8 cellular contexts compared by ENCODE assay signal in genomic region chr16:75148311-75149195, GRCh38. TPM values are rescaled to one million over a fixed set of nuclear protein-coding genes. Genes with fewer than 3 reads are reported as not detected.
DNase-seq lines count a peak whose midpoint lies in the region; ATAC-seq, FAIRE-seq and TF ChIP-seq lines count a peak whose summit lies in the region.

TSS of gene ZFP1 (plus strand) at chr16:75148524. CDS start at chr16:75152952, 4,428 bp downstream.

- DNase-seq in GM12892 (ENCODE audit: insufficient read length), result peak; percentile 74
- DNase-seq in NCI-H1436 (lab: John Stamatoyannopoulos, UW), result peak; percentile 90
- DNase-seq in SW480 (ENCODE audit: low spot score), result peak; percentile 85
- peak; percentile 84 for DNase-seq in activated naive CD8-positive, alpha-beta T cell treated with anti-CD3 and anti-CD28 coated beads, Interleukin-2, amount 50 U/mL, for 16 hours (ENCODE audit: low read depth, low spot score)
- peak; percentile 95 to 97 for DNase-seq in cardiac muscle cell (ENCODE audit: low read depth in 1 of 2, low spot score in 1 of 2)
- DNase-seq in tibial nerve (ENCODE audit: low spot score in 2 of 2), result peak; percentile 93 to 95

- H3K79me2 ChIP-seq in parathyroid adenoma, result no peaks in the 10 kb centered on the region

- peak within 1 kb of the TSS; percentile 99 for H2AFZ ChIP-seq in parathyroid adenoma

- H3K27me3 ChIP-seq in cardiac muscle cell (no peaks in the 10 kb centered on the region), parathyroid adenoma (ENCODE audit: control insufficient read depth, insufficient read depth, low read length) (no peaks in the 10 kb centered on the region), tibial nerve (no peaks in the 10 kb centered on the region)

- peak within 1 kb of the TSS; percentile 93 for H3K9ac ChIP-seq in parathyroid adenoma

- ATAC-seq in HG02840 (IDR thresholded peaks at IDR 0.05; ENCODE audit: low FRiP score, unreplicated experiment), result peak; percentile 80

- peak within 1 kb of the TSS; percentile 70 for H3K4me2 ChIP-seq in parathyroid adenoma (ENCODE audit: low read length)

- TF ChIP-seq POLR2A in GM12892 (IDR thresholded peaks at IDR 0.05; ENCODE audit: low read depth, low read length) (peak; percentile 62; the same call in 1 of the 2 replicates), tibial nerve (IDR thresholded peaks at IDR 0.05) (peak in 1 of 2 donors; percentile 60)

- H3K4me1 ChIP-seq in cardiac muscle cell (ENCODE audit: low read depth) (no peaks in the 10 kb centered on the region), parathyroid adenoma (no peaks in the 10 kb centered on the region), tibial nerve (peaks cover 0 to 11% (median 3%) of the 10 kb centered on the region in 4 donors)

- H3K4me3 ChIP-seq in cardiac muscle cell (peak within 1 kb of the TSS; percentile 90), parathyroid adenoma (ENCODE audit: low read depth, low read length) (peak within 1 kb of the TSS; percentile 96), tibial nerve (peak within 1 kb of the TSS; percentile 80 to 100 (median 100))

- H3K36me3 ChIP-seq in cardiac muscle cell (no peaks in the 10 kb centered on the region), parathyroid adenoma (ENCODE audit: control insufficient read depth, insufficient read depth, low read length) (no peaks in the 10 kb centered on the region), tibial nerve (peaks cover 0 to 27% (median 0%) of the 10 kb centered on the region in 3 donors)

- H3K9me3 ChIP-seq in cardiac muscle cell (ENCODE audit: low read depth), result no peaks in the 10 kb centered on the region
- H3K9me3 ChIP-seq in parathyroid adenoma (ENCODE audit: control insufficient read depth, low read length), result no peaks in the 10 kb centered on the region
- H3K9me3 ChIP-seq in tibial nerve, result peaks cover 0 to 44% (median 4%) of the 10 kb centered on the region in 4 donors

- peak; percentile 72 to 93 for TF ChIP-seq EP300 in tibial nerve (IDR thresholded peaks at IDR 0.05)

- TF ChIP-seq CTCF in cardiac muscle cell (IDR thresholded peaks at IDR 0.05; ENCODE audit: low read depth, low read length) (no peak), parathyroid adenoma (IDR thresholded peaks at IDR 0.05) (no peak), tibial nerve (IDR thresholded peaks at IDR 0.05) (peak in 2 of 5 experiments; percentile 30 to 31)

- 0% methylated on average over 65 to 80 of the region's 93 CpGs for WGBS in tibial nerve, 2 donors

- H3K27ac ChIP-seq in cardiac muscle cell (peak within 1 kb of the TSS; percentile 93), parathyroid adenoma (peak within 1 kb of the TSS; percentile 95), tibial nerve (peak within 1 kb of the TSS; percentile 95 to 100 (median 99))

- FAIRE-seq in GM12892 (lab: Jason Lieb, UNC), result peak; percentile 96

RNA-seq across cellular contexts. Expression of gene ZFP1, which starts in this region (rescaled TPM):
- 8.7 TPM for polyA plus RNA-seq in GM12892 (2012; ENCODE audit: missing spikeins)
- 10.5 and 11.5 TPM in 2 replicates for total RNA-seq in cardiac muscle cell
- 7.8 and 8.5 TPM in 2 replicates for polyA plus RNA-seq in cardiac muscle cell
- 10 to 100 TPM in 2 of 4 donors, 1 to 10 TPM in 2; 6.3 to 12.6 (median 9.5) TPM for total RNA-seq in tibial nerve

Comparison
In these comparisons a context has a peak if more than half of its experiments do, and no peak if none do; other contexts are left out.
1. Peak in every context shown above with its lines: DNase-seq, ATAC-seq, H3K4me3 ChIP-seq and H3K27ac ChIP-seq.